In the genomic region with DNA sequence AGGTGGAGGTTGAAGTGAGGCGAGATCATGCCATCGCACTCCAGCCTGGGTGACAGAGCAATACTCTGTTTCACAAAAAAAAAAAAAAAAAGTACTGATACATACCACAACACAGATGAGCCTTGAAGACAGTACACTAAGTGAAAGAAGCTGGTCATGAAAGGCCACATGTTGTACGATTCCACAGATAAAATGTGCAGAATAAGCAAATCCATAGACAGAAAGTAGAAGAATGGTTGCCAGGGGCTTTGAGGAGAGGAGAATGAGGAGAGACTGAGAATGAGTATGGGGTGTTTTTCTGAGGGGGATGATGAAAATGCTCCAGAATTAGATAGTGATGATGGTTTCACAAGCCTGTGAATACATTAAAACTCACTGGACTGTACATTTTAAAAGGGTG, we compare ENCODE assay signal across 28 cellular contexts.
"Had no signal": no experiment of that assay in that cellular context is flagged by ENCODE, and none has a peak within 500 bp of the region (broad histone marks: within the 10 kb centered on the region; RNA-seq: fewer than 3 reads in every experiment).

No MANE protein-coding gene starts in this region.

- H3K4me1 ChIP-seq: colonic mucosa, esophagus squamous epithelium, foreskin keratinocyte, gastrocnemius medialis, heart left ventricle, heart right ventricle had no signal

- H3K4me3 ChIP-seq: colonic mucosa, coronary artery, dorsolateral prefrontal cortex, esophagus muscularis mucosa, esophagus squamous epithelium, gastrocnemius medialis, gastroesophageal sphincter, heart left ventricle, heart right ventricle had no signal

- H3K36me3 ChIP-seq: colonic mucosa, esophagus muscularis mucosa, esophagus squamous epithelium, gastrocnemius medialis, gastroesophageal sphincter, heart left ventricle, heart right ventricle had no signal

- FAIRE-seq: colon, endometrium, endothelial cell of umbilical vein, frontal cortex had no signal

- H3K27me3 ChIP-seq: colonic mucosa, dorsolateral prefrontal cortex, esophagus muscularis mucosa, esophagus squamous epithelium, foreskin keratinocyte, gastrocnemius medialis, gastroesophageal sphincter, heart left ventricle, heart right ventricle had no signal

- H3K27ac ChIP-seq: colonic mucosa, coronary artery, dorsolateral prefrontal cortex, epithelial cell of prostate, esophagus muscularis mucosa, esophagus squamous epithelium, foreskin keratinocyte, gastrocnemius medialis, gastroesophageal sphincter, heart left ventricle, heart right ventricle had no signal

- ATAC-seq: effector memory CD8-positive, alpha-beta T cell; esophagus mucosa; foreskin keratinocyte; gastrocnemius medialis; gastroesophageal sphincter; heart left ventricle; heart right ventricle had no signal

- H3K9me3 ChIP-seq: colonic mucosa, gastrocnemius medialis had no signal

- DNase-seq: colonic mucosa; cortex of kidney; dermis blood vessel endothelial cell; dorsolateral prefrontal cortex; effector CD4-positive, alpha-beta T cell; effector CD8-positive, alpha-beta T cell; effector memory CD4-positive, alpha-beta T cell; effector memory CD8-positive, alpha-beta T cell; endodermal cell; erythroblast; esophagus squamous epithelium; foreskin fibroblast; foreskin keratinocyte; foreskin melanocyte; gastrocnemius medialis; glutamatergic neuron; head of caudate nucleus; heart left ventricle; heart right ventricle had no signal
